ENCODE assay signal across 1 cellular context in the genomic region with DNA sequence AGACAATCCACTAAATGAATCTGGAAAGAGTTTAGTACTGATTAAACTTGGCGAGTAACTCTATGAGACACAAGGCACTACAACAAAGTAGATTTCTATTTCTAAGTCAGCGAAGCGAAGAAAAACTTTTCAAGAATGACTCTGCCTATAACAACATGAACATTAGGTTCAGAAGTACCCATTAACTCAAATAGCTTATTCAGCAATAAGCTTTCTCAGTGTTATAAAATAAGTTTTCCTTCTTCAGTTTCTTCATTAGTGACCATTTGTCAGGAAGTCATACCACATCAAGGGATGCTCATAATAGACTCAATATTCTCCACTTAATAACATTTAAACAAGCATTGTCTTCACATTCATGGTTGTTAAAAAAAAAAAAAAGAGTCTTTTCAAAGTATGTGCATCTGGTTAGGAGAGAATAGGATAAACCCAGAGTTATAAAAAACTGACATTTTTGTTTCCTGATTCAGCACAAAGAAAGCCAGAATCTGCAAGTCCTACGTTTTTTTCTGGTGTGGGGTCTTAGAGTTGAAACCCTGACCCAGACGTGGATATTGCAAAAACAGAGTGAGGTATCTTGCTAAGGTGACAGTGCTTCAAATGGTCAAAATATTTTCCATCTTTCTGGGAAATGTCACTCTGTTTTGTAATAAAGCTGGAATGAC.
TF ChIP-seq lines count a peak whose summit lies in the region.

No MANE protein-coding gene starts in this region.

TF ChIP-seq in SK-N-SH treated with all-trans-retinoic acid at 6 μM for 48 hours, 23 proteins besides CTCF, POLR2A, EP300 and RAD21 (continued from another document):
- no peak for TF ChIP-seq ZNF8 (CRISPR knock-in tag; IDR thresholded peaks at IDR 0.05)
- no peak for TF ChIP-seq TSHZ2 (CRISPR knock-in tag; IDR thresholded peaks at IDR 0.05)
- TF ChIP-seq CREB5 (CRISPR knock-in tag; IDR thresholded peaks at IDR 0.05; ENCODE audit: low read depth), result no peak
- TF ChIP-seq ISL1 (CRISPR knock-in tag; IDR thresholded peaks at IDR 0.05), result no peak
- no peak for TF ChIP-seq TOX (CRISPR knock-in tag; IDR thresholded peaks at IDR 0.05; ENCODE audit: borderline replicate concordance)
- TF ChIP-seq ZFP30 (CRISPR knock-in tag; IDR thresholded peaks at IDR 0.05), result no peak
- TF ChIP-seq ARNTL (CRISPR knock-in tag; IDR thresholded peaks at IDR 0.05; ENCODE audit: borderline replicate concordance, low read depth), result no peak
